14 cellular contexts compared by ENCODE assay signal in the genomic region with DNA sequence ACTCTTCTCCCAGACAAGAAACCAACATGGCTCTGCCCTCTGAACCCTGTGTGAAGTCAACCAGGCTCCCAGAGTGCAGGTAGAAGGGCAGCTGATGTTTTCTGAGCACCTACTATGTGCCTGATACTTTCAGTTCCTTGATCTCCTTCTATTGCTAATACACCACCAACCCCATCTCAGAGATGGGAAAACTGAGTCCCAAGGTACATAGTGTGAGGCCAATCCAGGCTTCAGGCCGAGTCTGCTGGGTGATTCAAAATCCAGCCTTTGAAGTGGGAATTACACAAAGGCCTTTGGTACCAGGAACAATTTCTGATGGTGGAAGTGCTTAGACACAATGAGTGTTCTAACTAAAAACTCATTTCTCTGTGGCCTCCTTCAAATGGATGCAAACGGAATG.
DNase-seq lines count a peak whose midpoint lies in the region; ATAC-seq and TF ChIP-seq lines count a peak whose summit lies in the region.
"Had no signal": no experiment of that assay in that cellular context is flagged by ENCODE, and none has a peak within 500 bp of the region (broad histone marks: within the 10 kb centered on the region; RNA-seq: fewer than 3 reads in every experiment).

No MANE protein-coding gene starts in this region.

- no peak overlapping the region for H3K4me3 ChIP-seq in hepatocyte

- DNase-seq in HFFc6: no peak
- DNase-seq in T-helper 17 cell: no peak
- no peak for DNase-seq in hepatocyte (ENCODE audit: low spot score)
- DNase-seq in stimulated activated effector memory CD8-positive, alpha-beta T cell treated with anti-CD3 and anti-CD28 coated beads, Interleukin-12 subunit alpha, Interleukin-12 subunit beta, amount 100 ng/mL, for 72 hours (ENCODE audit: low spot score in 2 of 2): no peak
- no peak for DNase-seq in dermis blood vessel endothelial cell
- DNase-seq: activated CD4-positive, alpha-beta T cell treated with anti-CD3 and anti-CD28 coated beads for 48 hours; activated T-cell treated with anti-CD3 and anti-CD28 coated beads, Interleukin-2, amount 50 U/mL, for 4 hours; aorta; NCI-H1694; NCI-H526 treated with DMSO at 0.1 percent for 48 hours; T-helper 9 cell had no signal

- H3K4me1 ChIP-seq in hepatocyte (ENCODE audit: insufficient read depth): peaks cover 10% of the 10 kb centered on the region

- H3K36me3 Mint-ChIP-seq in HFFc6 (ENCODE audit: low read depth): no peaks in the 10 kb centered on the region
- peaks cover 12% of the 10 kb centered on the region for H3K36me3 Mint-ChIP-seq in T-helper 17 cell (ENCODE audit: low read depth)
- peaks cover 96% of the 10 kb centered on the region for H3K36me3 Mint-ChIP-seq in stimulated activated effector memory CD8-positive, alpha-beta T cell treated with anti-CD3 and anti-CD28 coated beads, Interleukin-12 subunit alpha, Interleukin-12 subunit beta, amount 100 ng/mL, for 72 hours
- H3K36me3 Mint-ChIP-seq: CD14-positive monocyte had no signal

- no peaks in the 10 kb centered on the region for H3K36me3 ChIP-seq in hepatocyte (replicated peaks; ENCODE audit: insufficient read depth, low read depth)

- no peaks in the 10 kb centered on the region for H3K79me2 ChIP-seq in hepatocyte

- no peaks in the 10 kb centered on the region for H3K9me3 ChIP-seq in T-helper 17 cell (ENCODE audit: control insufficient read depth, low read length, poor library complexity, severe bottlenecking)
- H3K9me3 ChIP-seq in hepatocyte (ENCODE audit: low read depth): no peaks in the 10 kb centered on the region

- peaks cover 80% of the 10 kb centered on the region for H3K4me1 Mint-ChIP-seq in HFFc6 (ENCODE audit: low read depth)
- H3K4me1 Mint-ChIP-seq in T-helper 17 cell: peaks cover 30% of the 10 kb centered on the region
- peaks cover 54% of the 10 kb centered on the region for H3K4me1 Mint-ChIP-seq in stimulated activated effector memory CD8-positive, alpha-beta T cell treated with anti-CD3 and anti-CD28 coated beads, Interleukin-12 subunit alpha, Interleukin-12 subunit beta, amount 100 ng/mL, for 72 hours
- H3K4me1 Mint-ChIP-seq: CD14-positive monocyte had no signal

- H3K27ac Mint-ChIP-seq in HFFc6 (peak overlapping the region; percentile 93), T-helper 17 cell (peak overlapping the region; percentile 88)
- H3K27ac Mint-ChIP-seq in stimulated activated effector memory CD8-positive, alpha-beta T cell treated with anti-CD3 and anti-CD28 coated beads, Interleukin-12 subunit alpha, Interleukin-12 subunit beta, amount 100 ng/mL, for 72 hours: peak overlapping the region; percentile 23

- no peak for ATAC-seq in T-helper 17 cell
- no peak for ATAC-seq in stimulated activated effector memory CD8-positive, alpha-beta T cell treated with anti-CD3 and anti-CD28 coated beads, Interleukin-12 subunit alpha, Interleukin-12 subunit beta, amount 100 ng/mL, for 72 hours
- no peak for ATAC-seq in GM18502 (IDR thresholded peaks at IDR 0.05; ENCODE audit: poor library complexity, unreplicated experiment)
- ATAC-seq in GM21717 (IDR thresholded peaks at IDR 0.05; ENCODE audit: unreplicated experiment): no peak
- ATAC-seq: activated T-cell treated with anti-CD3 and anti-CD28 coated beads, Interleukin-2, amount 50 U/mL, for 4 hours had no signal

- no peak overlapping the region for H2AFZ ChIP-seq in hepatocyte

- H3K4me3 Mint-ChIP-seq in HFFc6 (peak overlapping the region; percentile 73), T-helper 17 cell (no peak overlapping the region)
- H3K4me3 Mint-ChIP-seq in stimulated activated effector memory CD8-positive, alpha-beta T cell treated with anti-CD3 and anti-CD28 coated beads, Interleukin-12 subunit alpha, Interleukin-12 subunit beta, amount 100 ng/mL, for 72 hours: no peak overlapping the region
- H3K4me3 Mint-ChIP-seq: activated T-cell treated with anti-CD3 and anti-CD28 coated beads, Interleukin-2, amount 50 U/mL, for 4 hours; CD14-positive monocyte had no signal

- peak overlapping the region; percentile 45 for H3K4me2 ChIP-seq in hepatocyte

- WGBS in hepatocyte (ENCODE audit: low lambda C conversion rate, missing lambda C conversion rate): 73% methylated on average over 2 of the region's 2 CpGs

- H3K27me3 ChIP-seq in hepatocyte: no peaks in the 10 kb centered on the region

- H3K9me3 Mint-ChIP-seq in HFFc6: no peaks in the 10 kb centered on the region
- no peaks in the 10 kb centered on the region for H3K9me3 Mint-ChIP-seq in stimulated activated effector memory CD8-positive, alpha-beta T cell treated with anti-CD3 and anti-CD28 coated beads, Interleukin-12 subunit alpha, Interleukin-12 subunit beta, amount 100 ng/mL, for 72 hours
- H3K9me3 Mint-ChIP-seq: activated T-cell treated with anti-CD3 and anti-CD28 coated beads, Interleukin-2, amount 50 U/mL, for 4 hours; CD14-positive monocyte had no signal

- no peaks in the 10 kb centered on the region for H3K9me2 ChIP-seq in hepatocyte (replicated peaks; ENCODE audit: insufficient read depth)

- no peak for TF ChIP-seq CTCF in HFFc6 (IDR thresholded peaks at IDR 0.05)
- no peak for TF ChIP-seq CTCF in hepatocyte (IDR thresholded peaks at IDR 0.05; ENCODE audit: poor library complexity)

- peak overlapping the region; percentile 48 for H3K27ac ChIP-seq in hepatocyte

- H3K27me3 Mint-ChIP-seq in HFFc6 (ENCODE audit: insufficient read depth): no peaks in the 10 kb centered on the region; the same call in none of the 2 replicates
- H3K27me3 Mint-ChIP-seq in T-helper 17 cell: no peaks in the 10 kb centered on the region

- H4K20me1 ChIP-seq in hepatocyte (ENCODE audit: insufficient read depth, poor library complexity, severe bottlenecking): no peaks in the 10 kb centered on the region

Comparison
In these comparisons a context has a peak if more than half of its experiments do, and no peak if none do; other contexts are left out.
1. H3K27ac Mint-ChIP-seq: peak in every context shown above with its lines; median percentile 93 in HFFc6; 88 in T-helper 17 cell; 23 in stimulated activated effector memory CD8-positive, alpha-beta T cell treated with anti-CD3 and anti-CD28 coated beads, Interleukin-12 subunit alpha, Interleukin-12 subunit beta, amount 100 ng/mL, for 72 hours.